ENCODE assay signal across 19 cellular contexts in genomic region chr13:41028051-41028450, GRCh38. TPM values are rescaled to one million over a fixed set of nuclear protein-coding genes. Genes with fewer than 3 reads are reported as not detected.
DNase-seq lines count a peak whose midpoint lies in the region; ATAC-seq, FAIRE-seq and TF ChIP-seq lines count a peak whose summit lies in the region.
"Had no signal": no experiment of that assay in that cellular context is flagged by ENCODE, and none has a peak within 500 bp of the region (broad histone marks: within the 10 kb centered on the region; RNA-seq: fewer than 3 reads in every experiment).

No MANE protein-coding gene starts in this region.

- CTCF ChIA-PET in endothelial cell of umbilical vein (lab: Charles Lee): interaction anchor here (1.0 kb wide), 1 partner anchor 9 kb away, joined by 3 read pairs; the partner anchor contains the start of gene ELF1

- peaks cover 32% of the 10 kb centered on the region for H3K36me3 ChIP-seq in DND-41 (ENCODE audit: insufficient read depth, low read length)
- H3K36me3 ChIP-seq in endothelial cell of umbilical vein (ENCODE audit: control insufficient read depth in 2 of 2, extremely low read depth in 1 of 2, insufficient read depth in 2 of 2, low read length in 2 of 2): peaks cover 0 to 2% of the 10 kb centered on the region in 2 experiments
- no peaks in the 10 kb centered on the region for H3K36me3 ChIP-seq in upper lobe of right lung
- no peaks in the 10 kb centered on the region for H3K36me3 ChIP-seq in testis (ENCODE audit: low read depth, missing control alignments)

- BruUV-seq in endothelial cell of umbilical vein (replicated peaks; lab: Mats Ljungman, UMichigan): no TSS peak

- no peak overlapping the region for H3K4me2 ChIP-seq in DND-41 (ENCODE audit: insufficient read depth, low read length)
- no peak overlapping the region for H3K4me2 ChIP-seq in endothelial cell of umbilical vein (ENCODE audit: insufficient read depth, low read length)

- H3K27me3 ChIP-seq in DND-41 (ENCODE audit: insufficient read depth, low read length, poor library complexity) (no peaks in the 10 kb centered on the region), endothelial cell of umbilical vein (ENCODE audit: control insufficient read depth in 2 of 2, insufficient read depth in 2 of 2, low read length in 2 of 2) (no peaks in the 10 kb centered on the region), upper lobe of right lung (no peaks in the 10 kb centered on the region), testis (no peaks in the 10 kb centered on the region)
- H3K27me3 ChIP-seq: BLaER1 treated with 17β-estradiol and CSF1 and Interleukin-3, amounts not matched to agents 10 nM and 100 nM had no signal

- H3K79me2 ChIP-seq in DND-41 (ENCODE audit: insufficient read depth, low read length) (peaks cover 97% of the 10 kb centered on the region), endothelial cell of umbilical vein (ENCODE audit: control insufficient read depth, insufficient read depth, low read length) (peaks cover 11% of the 10 kb centered on the region)

- H3K9me3 ChIP-seq in DND-41 (ENCODE audit: insufficient read depth, low read length, severe bottlenecking) (no peaks in the 10 kb centered on the region), endothelial cell of umbilical vein (replicated peaks; ENCODE audit: control insufficient read depth, insufficient read depth, low read length) (no peaks in the 10 kb centered on the region), upper lobe of right lung (no peaks in the 10 kb centered on the region), testis (no peaks in the 10 kb centered on the region)

- no peaks in the 10 kb centered on the region; the same call in 1 of the 2 replicates for H3K4me1 ChIP-seq in DND-41 (ENCODE audit: insufficient read depth, low read length)
- no peaks in the 10 kb centered on the region for H3K4me1 ChIP-seq in endothelial cell of umbilical vein (ENCODE audit: control insufficient read depth, extremely low read depth, insufficient read depth, low read length)
- peaks cover 15% of the 10 kb centered on the region for H3K4me1 ChIP-seq in upper lobe of right lung
- no peaks in the 10 kb centered on the region for H3K4me1 ChIP-seq in testis

- H3K9me1 ChIP-seq in endothelial cell of umbilical vein (replicated peaks; ENCODE audit: control insufficient read depth, extremely low read depth, insufficient read depth, low read length): no peaks in the 10 kb centered on the region

- dilution Hi-C loops in endothelial cell of umbilical vein (cut with MboI; ENCODE audit: extremely low pct_ligation_motif_present, low sequenced_read_pairs): no loop called here

- no peak overlapping the region for H3K4me3 ChIP-seq in DND-41 (ENCODE audit: low read depth in 1 of 2, low read length in 2 of 2)
- H3K4me3 ChIP-seq in endothelial cell of umbilical vein (replicated peaks in 1 of 3; ENCODE audit: insufficient read depth in 1 of 3, low read depth in 1 of 3, low read length in 3 of 3): no peak overlapping the region
- no peak overlapping the region for H3K4me3 ChIP-seq in upper lobe of right lung
- H3K4me3 ChIP-seq in testis: no peak overlapping the region
- H3K4me3 ChIP-seq: BLaER1 treated with 17β-estradiol and CSF1 and Interleukin-3, amounts not matched to agents 10 nM and 100 nM had no signal

- TF ChIP-seq CTCF in DND-41 (IDR thresholded peaks at IDR 0.05; ENCODE audit: borderline replicate concordance, extremely low read depth, low read length, poor library complexity, severe bottlenecking) (no peak), endothelial cell of umbilical vein (IDR thresholded peaks at IDR 0.05; ENCODE audit: extremely low read depth in 1 of 2, insufficient read depth in 1 of 2, low read depth in 1 of 2, low read length in 2 of 2) (no peak), upper lobe of right lung (IDR thresholded peaks at IDR 0.05) (no peak), D721Med (IDR thresholded peaks at IDR 0.05; ENCODE audit: insufficient read depth, missing control alignments) (no peak), testis (IDR thresholded peaks at IDR 0.05) (no peak)

- H2AFZ ChIP-seq in DND-41 (ENCODE audit: low read depth, low read length): no peak overlapping the region
- H2AFZ ChIP-seq in endothelial cell of umbilical vein (ENCODE audit: low read depth, low read length): no peak overlapping the region

- DNase-seq in DND-41: no peak
- DNase-seq in LHCN-M2 (ENCODE audit: low read depth): peak; percentile 30
- no peak for DNase-seq in endothelial cell of umbilical vein (ENCODE audit: low read depth, low spot score)
- peak; percentile 54 for DNase-seq in kidney tubule cell (ENCODE audit: low spot score)
- DNase-seq in upper lobe of right lung: no peak
- DNase-seq in D721Med (ENCODE audit: insufficient read length, low spot score): no peak
- DNase-seq in testis: no peak
- DNase-seq: CD8-positive, alpha-beta memory T cell; DMS 273 treated with DMSO at 0.1 percent for 48 hours; H7; NCI-H1417 treated with DMSO at 0.1 percent for 48 hours; NCI-H2029; NCI-H2171 treated with DMSO at 0.1 percent for 48 hours; NCI-H510A treated with DMSO at 0.1 percent for 48 hours; NCI-H82; PC-3 had no signal

- 73 to 81% methylated on average over 2 of the region's 2 CpGs for WGBS in testis, 2 donors

- POLR2A ChIA-PET in endothelial cell of umbilical vein (lab: Charles Lee): no interaction called here

- TF ChIP-seq POLR2A in endothelial cell of umbilical vein (IDR thresholded peaks at IDR 0.05; ENCODE audit: low read depth, low read length) (no peak), testis (IDR thresholded peaks at IDR 0.05) (no peak)

- intact Hi-C loops in endothelial cell of umbilical vein (cut with micrococcal nuclease) (no loop called here), upper lobe of right lung (cut with DNase I) (no loop called here), testis (cut with DNase I; ENCODE audit: low total_unique reads) (no loop called here)

- H4K20me1 ChIP-seq in DND-41 (ENCODE audit: insufficient read depth, low read length): peaks cover 20% of the 10 kb centered on the region; the same call in 1 of the 2 replicates
- no peaks in the 10 kb centered on the region for H4K20me1 ChIP-seq in endothelial cell of umbilical vein (replicated peaks; ENCODE audit: control insufficient read depth, extremely low read depth, insufficient read depth, low read length)

- ATAC-seq in DND-41 (ENCODE audit: insufficient read depth, low read depth) (no peak), upper lobe of right lung (no peak), esophagus mucosa (no peak)
- ATAC-seq: PC-3 had no signal

- no peak overlapping the region for H3K9ac ChIP-seq in DND-41 (ENCODE audit: low read depth, low read length)
- no peak overlapping the region for H3K9ac ChIP-seq in endothelial cell of umbilical vein (replicated peaks; ENCODE audit: extremely low read depth, insufficient read depth, low read length)
- H3K9ac ChIP-seq: BLaER1 treated with 17β-estradiol and CSF1 and Interleukin-3, amounts not matched to agents 10 nM and 100 nM had no signal

- H3K27ac ChIP-seq in DND-41 (ENCODE audit: low read length): 0 out of 2 replicates have a peak overlapping the region, but pooled peaks have one; percentile 14
- H3K27ac ChIP-seq in endothelial cell of umbilical vein (ENCODE audit: insufficient read depth, low read depth, low read length): no peak overlapping the region
- no peak overlapping the region for H3K27ac ChIP-seq in upper lobe of right lung
- no peak overlapping the region for H3K27ac ChIP-seq in testis
- H3K27ac ChIP-seq: BLaER1 treated with 17β-estradiol and CSF1 and Interleukin-3, amounts not matched to agents 10 nM and 100 nM had no signal

- FAIRE-seq in endothelial cell of umbilical vein (lab: Jason Lieb, UNC) (peak; percentile 43), D721Med (lab: Jason Lieb, UNC) (no peak)
- FAIRE-seq: A204.1 had no signal

TF ChIP-seq in endothelial cell of umbilical vein, 7 proteins besides CTCF, POLR2A, EP300 and RAD21 (continues in another document):
- TF ChIP-seq POLR2AphosphoS5 (IDR thresholded peaks at IDR 0.05; ENCODE audit: insufficient read depth, low read depth, low read length) (no peak), JUN (IDR thresholded peaks at IDR 0.05; ENCODE audit: borderline replicate concordance, insufficient read depth, insufficient read length, low read depth) (no peak), FOS (IDR thresholded peaks at IDR 0.05; ENCODE audit: borderline replicate concordance, insufficient read depth, low read length) (no peak), GATA2 (IDR thresholded peaks at IDR 0.05; ENCODE audit: insufficient read depth, insufficient read length, low read depth, low read length) (no peak), MAX (IDR thresholded peaks at IDR 0.05; ENCODE audit: insufficient read depth, insufficient read length) (no peak)

RNA-seq across cellular contexts. Expression of gene ELF1, which starts 8.9 kb away (rescaled TPM):
- total RNA-seq in LHCN-M2 (2014; rRNA removed) (24.9 and 34.3 TPM in 2 replicates), endothelial cell of umbilical vein (61.2 and 62.5 TPM in 2 replicates), upper lobe of right lung (81.5 TPM), esophagus mucosa (68.9 TPM), testis (10 to 100 TPM; 54.8 to 67.5 TPM)
- polyA plus RNA-seq in LHCN-M2 (2012): 12.2 TPM
- polyA plus RNA-seq in endothelial cell of umbilical vein (28.6 and 31.8 TPM in 2 replicates), testis (ENCODE audit: insufficient read depth, low read depth, low replicate concordance) (32.8 TPM)
- polyA plus RNA-seq in endothelial cell of umbilical vein (2011; cell fraction: cytosol; rRNA removed): 26.3 and 29.4 TPM in 2 replicates
- 49.6 TPM in 2 replicates for polyA plus RNA-seq in endothelial cell of umbilical vein (2011; cell fraction: nucleus; rRNA removed)
- polyA plus RNA-seq in endothelial cell of umbilical vein (2012): 49.5 and 49.7 TPM in 2 replicates
- polyA minus RNA-seq in endothelial cell of umbilical vein: 57.9 and 67.6 TPM in 2 replicates
- 12.8 TPM for polyA minus RNA-seq in endothelial cell of umbilical vein (2011; cell fraction: cytosol; rRNA and poly(A)+ RNA removed)
- polyA minus RNA-seq in endothelial cell of umbilical vein (2011; cell fraction: nucleus; rRNA and poly(A)+ RNA removed): 81.5 and 119 TPM in 2 replicates

RNA-seq across cellular contexts. Expression of gene WBP4, which starts 33.3 kb away (rescaled TPM):
- 9.2 and 11.7 TPM in 2 replicates for total RNA-seq in LHCN-M2 (2014; rRNA removed)
- polyA plus RNA-seq in LHCN-M2 (2012): 9.1 TPM
- 14.4 and 14.8 TPM in 2 replicates for total RNA-seq in endothelial cell of umbilical vein
- polyA plus RNA-seq in endothelial cell of umbilical vein: 2.5 and 4.3 TPM in 2 replicates
- polyA plus RNA-seq in endothelial cell of umbilical vein (2011; cell fraction: cytosol; rRNA removed): 8.5 and 8.8 TPM in 2 replicates
- polyA plus RNA-seq in endothelial cell of umbilical vein (2011; cell fraction: nucleus; rRNA removed): 7.6 and 12.1 TPM in 2 replicates
- 14.1 and 16.8 TPM in 2 replicates for polyA plus RNA-seq in endothelial cell of umbilical vein (2012)
- 2.8 and 3.1 TPM in 2 replicates for polyA minus RNA-seq in endothelial cell of umbilical vein
- polyA minus RNA-seq in endothelial cell of umbilical vein (2011; cell fraction: cytosol; rRNA and poly(A)+ RNA removed): 2.2 TPM
- polyA minus RNA-seq in endothelial cell of umbilical vein (2011; cell fraction: nucleus; rRNA and poly(A)+ RNA removed): 5.2 and 7.5 TPM in 2 replicates
- total RNA-seq in upper lobe of right lung: 11.0 TPM
- 5.3 TPM for total RNA-seq in esophagus mucosa
- 10 to 100 TPM; 17.9 to 19.8 TPM for total RNA-seq in testis
- polyA plus RNA-seq in testis (ENCODE audit: insufficient read depth, low read depth, low replicate concordance): 7.0 TPM

Comparison
In these comparisons a context has a peak if more than half of its experiments do, and no peak if none do; other contexts are left out.
1. DNase-seq: peak in LHCN-M2 (single experiment) and kidney tubule cell (single experiment); none in DND-41 (single experiment), endothelial cell of umbilical vein (single experiment), upper lobe of right lung (single experiment), D721Med (single experiment) and testis (single experiment).